10 cellular contexts compared by ENCODE assay signal in the genomic region with DNA sequence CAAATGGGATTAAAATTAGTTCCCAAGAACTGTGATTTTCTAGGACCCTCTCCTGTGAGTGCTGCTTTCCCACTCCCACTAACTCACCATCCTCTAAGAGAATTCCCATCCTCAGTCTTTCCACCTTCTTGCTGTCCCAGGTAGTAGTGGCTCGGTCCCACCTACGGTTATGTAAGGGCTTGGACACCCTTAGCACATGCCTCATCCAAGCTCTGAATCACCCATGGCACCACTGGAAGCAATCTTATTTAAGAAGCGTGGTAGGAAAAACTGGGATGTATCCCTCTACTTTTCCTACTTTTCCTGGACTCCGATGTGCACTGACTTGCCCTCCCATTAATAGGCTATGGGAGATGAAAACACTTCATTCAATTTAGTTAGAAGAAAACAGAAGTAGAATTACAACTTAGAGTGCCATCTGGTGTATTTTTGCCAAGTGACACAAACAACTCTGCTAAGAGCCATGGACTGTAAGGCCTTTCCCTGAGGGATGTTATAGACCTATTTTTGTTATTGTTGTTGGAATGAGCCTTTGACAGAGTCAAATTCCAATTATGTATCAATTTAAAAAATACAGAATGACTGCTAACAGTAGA. TPM values are rescaled to one million over a fixed set of nuclear protein-coding genes. Genes with fewer than 3 reads are reported as not detected.
DNase-seq lines count a peak whose midpoint lies in the region; TF ChIP-seq lines count a peak whose summit lies in the region.
"Had no signal": no experiment of that assay in that cellular context is flagged by ENCODE, and none has a peak within 500 bp of the region (broad histone marks: within the 10 kb centered on the region; RNA-seq: fewer than 3 reads in every experiment).

No MANE protein-coding gene starts in this region.

- DNase-seq in AG04450 (ENCODE audit: low read depth, low spot score) = no peak
- DNase-seq in GM20000 (ENCODE audit: low spot score) = no peak
- peak; percentile 83 for DNase-seq in OCI-M1 (lab: John Stamatoyannopoulos, UW)
- peak; percentile 63 for DNase-seq in fibroblast of peridontal ligament (ENCODE audit: extremely low read depth)
- DNase-seq in stimulated activated naive CD4-positive, alpha-beta T cell treated with Interleukin-2 at 50 U/mL for 16 hours (lab: John Stamatoyannopoulos, UW) = no peak
- no peak for DNase-seq in activated CD8-positive, alpha-beta memory T cell treated with anti-CD3 and anti-CD28 coated beads, Interleukin-2, amount 50 U/mL, for 48 hours
- no peak for DNase-seq in kidney glomerular epithelial cell (lab: John Stamatoyannopoulos, UW)
- DNase-seq in DMS79 (lab: John Stamatoyannopoulos, UW) = no peak
- DNase-seq: activated CD4-positive, CD25-positive, alpha-beta regulatory T cell treated with anti-CD3 and anti-CD28 coated beads, Interleukin-2, amount 50 U/mL, for 72 hours; NCI-H2171 treated with DMSO at 0.1 percent for 48 hours had no signal

- TF ChIP-seq CTCF in AG04450 (IDR thresholded peaks at IDR 0.05; ENCODE audit: low read depth, low read length) = peak; percentile 26; the same call in 1 of the 2 replicates
- peak; percentile 7 for TF ChIP-seq CTCF in GM20000 (IDR thresholded peaks at IDR 0.05; ENCODE audit: extremely low read depth, missing control alignments)

- POLR2A ChIA-PET in AG04450 (lab: Yijun Ruan, JAX) = no interaction called here

- no peaks in the 10 kb centered on the region for H3K27me3 ChIP-seq in AG04450 (ENCODE audit: control insufficient read depth, insufficient read depth, low read length)

- CTCF ChIA-PET in AG04450 (lab: Charles Lee) = interaction anchor here (3.4 kb wide), 1 partner anchor 29 kb away, joined by 22 read pairs; no protein-coding TSS in a partner anchor

- no peaks in the 10 kb centered on the region for H3K9me3 ChIP-seq in AG04450 (ENCODE audit: control insufficient read depth, insufficient read depth, low read length)

- H3K4me3 ChIP-seq in AG04450 (ENCODE audit: low read depth, low read length) = no peak overlapping the region

- no peak overlapping the region for H3K27ac ChIP-seq in AG04450 (ENCODE audit: low read depth, low read length)

RNA-seq across cellular contexts. Expression of a gene that starts 13.7 kb away (rescaled TPM):
- polyA plus RNA-seq in AG04450 (2011; rRNA removed) = 0.05 TPM in 1 of 2 replicates, not detected in the other
- not detected in 2 replicates for polyA minus RNA-seq in AG04450 (2011; rRNA and poly(A)+ RNA removed)

RNA-seq across cellular contexts. Expression of a gene that starts 14.7 kb away (rescaled TPM):
- 41.6 and 50.3 TPM in 2 replicates for polyA plus RNA-seq in AG04450 (2011; rRNA removed)
- 24.6 and 35.3 TPM in 2 replicates for polyA minus RNA-seq in AG04450 (2011; rRNA and poly(A)+ RNA removed)

Comparison
In these comparisons a context has a peak if more than half of its experiments do, and no peak if none do; other contexts are left out.
1. DNase-seq: peak in OCI-M1 (single experiment) and fibroblast of peridontal ligament (single experiment); none in AG04450 (single experiment), GM20000 (single experiment), stimulated activated naive CD4-positive, alpha-beta T cell treated with Interleukin-2 at 50 U/mL for 16 hours (single experiment), activated CD8-positive, alpha-beta memory T cell treated with anti-CD3 and anti-CD28 coated beads, Interleukin-2, amount 50 U/mL, for 48 hours (single experiment), kidney glomerular epithelial cell (single experiment) and DMS79 (single experiment).